8 cellular contexts compared by ENCODE assay signal in the genomic region with DNA sequence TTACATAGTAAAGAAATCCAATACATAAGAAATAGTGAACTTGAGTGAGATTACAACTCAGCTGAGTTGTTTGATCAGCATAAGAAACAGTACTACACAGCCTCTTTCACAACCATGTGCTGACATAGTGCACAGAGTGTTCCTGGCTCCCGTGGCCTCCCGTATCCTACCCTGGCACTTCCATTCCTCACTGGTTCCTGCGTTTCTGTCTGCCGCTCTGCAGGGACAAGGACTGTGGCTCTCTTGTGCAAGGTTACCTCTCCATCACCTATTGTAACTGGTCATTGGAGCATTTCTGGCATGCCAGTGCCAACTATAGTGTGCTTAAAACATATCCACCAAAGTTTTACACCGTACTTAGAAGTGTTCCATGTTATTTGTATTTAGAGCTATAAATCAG. TPM values are rescaled to one million over a fixed set of nuclear protein-coding genes. Genes with fewer than 3 reads are reported as not detected.
A peak's percentile ranks its signal among the peaks of the same experiment; 100 is the strongest.
DNase-seq lines count a peak whose midpoint lies in the region; ATAC-seq, FAIRE-seq and TF ChIP-seq lines count a peak whose summit lies in the region.

No MANE protein-coding gene starts in this region.

- CTCF ChIA-PET in K562 (lab: Yijun Ruan, JAX; ENCODE audit: low intra/inter-chr PET ratio), result interaction anchor here (0.9 to 1.4 kb wide), 5 partner anchors 53 to 805 kb away, joined by 3 to 13 read pairs (median 4); no protein-coding TSS in a partner anchor

- ATAC-seq in activated T-cell treated with anti-CD3 and anti-CD28 coated beads, Interleukin-2, amount 50 U/mL, for 4 hours, result no peak
- peak; percentile 54; the same call in 1 of the 3 replicates for ATAC-seq in K562

- H3K4me1 ChIP-seq in K562 (replicated peaks in 1 of 2; ENCODE audit: control insufficient read depth in 2 of 2, insufficient read depth in 2 of 2, low read length in 2 of 2), result no peaks in the 10 kb centered on the region
- peaks cover 22% of the 10 kb centered on the region for H3K4me1 ChIP-seq in keratinocyte (ENCODE audit: control insufficient read depth, extremely low read depth, insufficient read depth, low read length)
- peaks cover 0 to 22% (median 11%) of the 10 kb centered on the region in 4 donors for H3K4me1 ChIP-seq in tibial artery

- H3K9ac ChIP-seq in K562 (ENCODE audit: insufficient read depth in 1 of 2, low read depth in 2 of 2, low read length in 2 of 2) (no peak overlapping the region), keratinocyte (ENCODE audit: control insufficient read depth, extremely low read depth, insufficient read depth, low read length) (no peak overlapping the region)

- H3K27me3 ChIP-seq in K562 (ENCODE audit: control insufficient read depth in 2 of 2, insufficient read depth in 2 of 2, low read length in 2 of 2) (no peaks in the 10 kb centered on the region), keratinocyte (ENCODE audit: control insufficient read depth, extremely low read depth, insufficient read depth, low read length) (no peaks in the 10 kb centered on the region), tibial artery (no peaks in the 10 kb centered on the region)

- H2AFZ ChIP-seq in K562 (ENCODE audit: low read depth, low read length) (no peak overlapping the region; the same call in 1 of the 2 replicates), keratinocyte (ENCODE audit: control insufficient read depth, low read length) (peak overlapping the region; percentile 72)

- H3K79me2 ChIP-seq in K562 (ENCODE audit: control insufficient read depth, insufficient read depth, low read length), result no peaks in the 10 kb centered on the region
- H3K79me2 ChIP-seq in keratinocyte (ENCODE audit: control insufficient read depth, insufficient read depth, low read length), result no peaks in the 10 kb centered on the region

- no peaks in the 10 kb centered on the region for H3K9me1 ChIP-seq in K562 (ENCODE audit: control insufficient read depth, insufficient read depth, low read length)
- no peaks in the 10 kb centered on the region for H3K9me1 ChIP-seq in keratinocyte (ENCODE audit: control insufficient read depth, extremely low read depth, insufficient read depth, low read length)

- H3K9me3 Mint-ChIP-seq in activated T-cell treated with anti-CD3 and anti-CD28 coated beads, Interleukin-2, amount 50 U/mL, for 4 hours, result no peaks in the 10 kb centered on the region

- TF ChIP-seq CTCF in K562 (IDR thresholded peaks at IDR 0.05 in 2 of 3, conservative IDR thresholded peaks at IDR 0.05 in 1 of 3; ENCODE audit: insufficient read depth in 2 of 3, low read depth in 1 of 3, low read length in 3 of 3) (no peak), keratinocyte (optimal IDR thresholded peaks at IDR 0.05 in 1 of 3, IDR thresholded peaks at IDR 0.05 in 1 of 3, conservative IDR thresholded peaks at IDR 0.05 in 1 of 3; ENCODE audit: extremely low read depth in 1 of 3, insufficient read depth in 2 of 3, low read length in 3 of 3) (no peak), tibial artery (IDR thresholded peaks at IDR 0.05) (no peak)

- TF ChIP-seq EP300 in K562 (IDR thresholded peaks at IDR 0.05; ENCODE audit: low read length), result no peak

- TF ChIP-seq POLR2A in K562 (conservative IDR thresholded peaks at IDR 0.05), result no peak

- H3K27me3 Mint-ChIP-seq in activated T-cell treated with anti-CD3 and anti-CD28 coated beads, Interleukin-2, amount 50 U/mL, for 4 hours (ENCODE audit: low read depth), result no peaks in the 10 kb centered on the region

- H4K20me1 ChIP-seq in K562 (replicated peaks; ENCODE audit: control insufficient read depth, insufficient read depth, low read length) (no peaks in the 10 kb centered on the region), keratinocyte (ENCODE audit: control insufficient read depth, extremely low read depth, insufficient read depth, low read length) (no peaks in the 10 kb centered on the region)

- H3K4me3 ChIP-seq in K562 (no peak overlapping the region), keratinocyte (ENCODE audit: control insufficient read depth in 2 of 3, extremely low read depth in 1 of 3, insufficient read depth in 2 of 3, low read depth in 1 of 3, low read length in 3 of 3) (no peak overlapping the region), tibial artery (peak overlapping the region in 1 of 2 donors; percentile 11)

- H3K27ac ChIP-seq in K562 (ENCODE audit: extremely low read depth, low read depth, low read length) (no peak overlapping the region), keratinocyte (ENCODE audit: control insufficient read depth, insufficient read depth, low read length) (no peak overlapping the region), tibial artery (peak overlapping the region; percentile 48 to 62)

- POLR2A ChIA-PET in K562 (lab: Yijun Ruan, JAX), result interaction anchor here (0.6 to 1.1 kb wide), 3 partner anchors 8 to 641 kb away, joined by 3 to 4 read pairs (median 3); no protein-coding TSS in a partner anchor

- no TSS peak for BruUV-seq in K562 (replicated peaks; lab: Mats Ljungman, UMichigan)

- in situ Hi-C loops in K562 (cut with MboI), result loop anchor here (5.0 to 10.0 kb wide), 2 partner anchors 272 to 364 kb away; no protein-coding TSS in a partner anchor

- DNase-seq in activated T-cell treated with anti-CD3 and anti-CD28 coated beads, Interleukin-2, amount 50 U/mL, for 48 hours, result peak; percentile 23
- DNase-seq in activated T-cell treated with anti-CD3 and anti-CD28 coated beads, Interleukin-2, amount 50 U/mL, for 4 hours, result no peak
- DNase-seq in K562 (ENCODE audit: extremely low read depth in 1 of 4, low spot score in 3 of 4) (no peak), keratinocyte (ENCODE audit: low read depth, low spot score) (no peak), tibial artery (peak; percentile 51 to 83), putamen (ENCODE audit: low spot score) (no peak), MV-4-11 (lab: John Stamatoyannopoulos, UW) (no peak), NCI-H1105 treated with DMSO at 0.1 percent for 48 hours (lab: John Stamatoyannopoulos, UW) (no peak)

- no peak for FAIRE-seq in K562 (lab: Jason Lieb, UNC)
- peak; percentile 52 for FAIRE-seq in keratinocyte (lab: Jason Lieb, UNC)

- no peaks in the 10 kb centered on the region for H3K9me3 ChIP-seq in K562 (replicated peaks; ENCODE audit: control insufficient read depth, insufficient read depth, low read depth, low read length)
- H3K9me3 ChIP-seq in keratinocyte (ENCODE audit: control insufficient read depth, low read depth, low read length), result no peaks in the 10 kb centered on the region
- no peaks in the 10 kb centered on the region for H3K9me3 ChIP-seq in tibial artery

- H3K4me2 ChIP-seq in K562 (ENCODE audit: insufficient read depth, low read length), result no peak overlapping the region
- H3K4me2 ChIP-seq in keratinocyte (ENCODE audit: control insufficient read depth, extremely low read depth, insufficient read depth, low read depth, low read length), result no peak overlapping the region

- WGBS in K562 (ENCODE audit: insufficient coverage, low coverage, missing lambda C conversion rate), result 19% methylated on average over 5 of the region's 5 CpGs

- dilution Hi-C loops in keratinocyte (cut with MboI; ENCODE audit: extremely low pct_ligation_motif_present, low sequenced_read_pairs), result no loop called here

- TF ChIP-seq RAD21 in K562 (CRISPR knock-in tag; conservative IDR thresholded peaks at IDR 0.05 in 1 of 2, IDR thresholded peaks at IDR 0.05 in 1 of 2), result peak in 1 of 2 experiments; percentile 1; a peak in 1 of 4 replicates

- H3K36me3 ChIP-seq in K562 (ENCODE audit: control insufficient read depth, insufficient read depth, low read length), result no peaks in the 10 kb centered on the region
- H3K36me3 ChIP-seq in keratinocyte (ENCODE audit: control insufficient read depth in 2 of 2, extremely low read depth in 1 of 2, insufficient read depth in 2 of 2, low read length in 2 of 2), result no peaks in the 10 kb centered on the region
- H3K36me3 ChIP-seq in tibial artery, result no peaks in the 10 kb centered on the region

- no peaks in the 10 kb centered on the region for H3K36me3 Mint-ChIP-seq in activated T-cell treated with anti-CD3 and anti-CD28 coated beads, Interleukin-2, amount 50 U/mL, for 4 hours (ENCODE audit: insufficient read depth)

- intact Hi-C loops in K562 (cut with micrococcal nuclease), result loop anchor here (2.0 to 5.0 kb wide), 3 partner anchors 159 to 364 kb away; no protein-coding TSS in a partner anchor
- intact Hi-C loops in tibial artery (cut with DNase I; ENCODE audit: low total_unique reads), result loop anchor here (5.0 to 10.0 kb wide), 2 partner anchors 274 to 342 kb away; no protein-coding TSS in a partner anchor

- H3K4me3 Mint-ChIP-seq in activated T-cell treated with anti-CD3 and anti-CD28 coated beads, Interleukin-2, amount 50 U/mL, for 4 hours, result no peak overlapping the region

- H3K4me1 Mint-ChIP-seq in activated T-cell treated with anti-CD3 and anti-CD28 coated beads, Interleukin-2, amount 50 U/mL, for 4 hours (ENCODE audit: low read depth), result peaks cover 41% of the 10 kb centered on the region

RNA-seq across cellular contexts. Expression of a gene that starts 46.3 kb away (rescaled TPM):
- 10 to 100 TPM; 57.1 to 78.2 (median 71.2) TPM for total RNA-seq in activated T-cell treated with anti-CD3 and anti-CD28 coated beads, Interleukin-2, amount 50 U/mL, for 4 hours
- total RNA-seq in K562 (2011; cell fraction: chromatin; rRNA removed; ENCODE audit: low replicate concordance), result 2.8 and 3.6 TPM in 2 replicates
- 2.3 and 3.0 TPM in 2 replicates for total RNA-seq in K562 (2011; cell fraction: nucleolus; rRNA removed)
- 2.9 and 4.0 TPM in 2 replicates for total RNA-seq in K562 (2011; cell fraction: nucleoplasm; rRNA removed)
- total RNA-seq in K562 (2014; rRNA removed), result 1.6 and 4.4 TPM in 2 replicates
- 2.5 and 2.7 TPM in 2 replicates for total RNA-seq in K562 (2014; rRNA removed; fragmentation: Illumina TruSeq; extraction: Trizol)
- 4.7 and 6.1 TPM in 2 replicates for total RNA-seq in K562 (2015; rRNA removed; fragmentation: Illumina TruSeq; extraction: Trizol)
- 7.2 and 7.4 TPM in 2 replicates for total RNA-seq in K562 (2021)
- 0.35 and 1.2 TPM in 2 replicates for polyA plus RNA-seq in K562 (2011; rRNA removed)
- polyA plus RNA-seq in K562 (2011; cell fraction: cytosol; rRNA removed), result 0.13 and 3.5 TPM in 2 replicates
- 0.24 and 3.2 TPM in 2 replicates for polyA plus RNA-seq in K562 (2011; cell fraction: nucleus; rRNA removed)
- 21.8 and 40.0 TPM in 2 replicates for polyA plus RNA-seq in K562 (2012)
- 9.3 and 9.6 TPM in 2 replicates for polyA plus RNA-seq in K562 (2014; fragmentation: Illumina TruSeq; extraction: Trizol)
- 1 to 10 TPM; 1.2 to 1.5 TPM for polyA plus RNA-seq in K562 (2014; fragmentation: Nextera tagmentation; extraction: Ambion mirVana)
- polyA plus RNA-seq in K562 (2014; rRNA removed), result 6.6 and 8.6 TPM in 2 replicates
- polyA minus RNA-seq in K562 (2011; rRNA and poly(A)+ RNA removed), result 0.09 and 1.3 TPM in 2 replicates
- polyA minus RNA-seq in K562 (2011; cell fraction: cytosol; rRNA and poly(A)+ RNA removed), result 1.1 TPM in 1 of 2 replicates, not detected in the other
- 0.54 TPM in 1 of 2 replicates, not detected in the other for polyA minus RNA-seq in K562 (2011; cell fraction: nucleus; rRNA and poly(A)+ RNA removed)
- polyA plus RNA-seq in keratinocyte, result 3.1 to 3.7 TPM (median 3.2 TPM) in 3 replicates
- 2.0 TPM for polyA plus RNA-seq in keratinocyte (2011; ENCODE audit: low read depth)
- polyA plus RNA-seq in keratinocyte (2011; cell fraction: cytosol; rRNA removed), result 2.4 and 4.7 TPM in 2 replicates
- 7.8 and 13.8 TPM in 2 replicates for polyA plus RNA-seq in keratinocyte (2011; cell fraction: nucleus; rRNA removed)
- polyA plus RNA-seq in keratinocyte (2012; ENCODE audit: low replicate concordance), result 5.1 and 8.0 TPM in 2 replicates
- polyA minus RNA-seq in keratinocyte, result 2.9 to 5.0 TPM (median 4.4 TPM) in 3 replicates
- polyA minus RNA-seq in keratinocyte (2011; cell fraction: cytosol; rRNA and poly(A)+ RNA removed), result 2.1 TPM
- polyA minus RNA-seq in keratinocyte (2011; cell fraction: nucleus; rRNA and poly(A)+ RNA removed), result 3.2 and 4.5 TPM in 2 replicates

RNA-seq across cellular contexts. Expression of a gene that starts 46.7 kb away (rescaled TPM):
- 10 to 100 TPM; 27.8 to 39.7 (median 30.4) TPM for total RNA-seq in activated T-cell treated with anti-CD3 and anti-CD28 coated beads, Interleukin-2, amount 50 U/mL, for 4 hours
- total RNA-seq in K562 (2011; cell fraction: chromatin; rRNA removed; ENCODE audit: low replicate concordance), result 4.4 and 5.8 TPM in 2 replicates
- 3.9 and 5.0 TPM in 2 replicates for total RNA-seq in K562 (2011; cell fraction: nucleolus; rRNA removed)
- 4.5 and 5.2 TPM in 2 replicates for total RNA-seq in K562 (2011; cell fraction: nucleoplasm; rRNA removed)
- total RNA-seq in K562 (2014; rRNA removed) (3.6 and 3.8 TPM in 2 replicates), K562 (2014; rRNA removed; fragmentation: Illumina TruSeq; extraction: Trizol) (3.6 and 4.7 TPM in 2 replicates), K562 (2015; rRNA removed; fragmentation: Illumina TruSeq; extraction: Trizol) (7.9 and 8.1 TPM in 2 replicates), K562 (2021) (3.5 and 3.7 TPM in 2 replicates)
- polyA plus RNA-seq in K562 (2011; rRNA removed) (0.38 and 8.3 TPM in 2 replicates), K562 (2014; fragmentation: Illumina TruSeq; extraction: Trizol) (4.5 and 4.6 TPM in 2 replicates), K562 (2014; fragmentation: Nextera tagmentation; extraction: Ambion mirVana) (1 to 10 TPM; 2.0 to 4.1 TPM), K562 (2014; rRNA removed) (2.5 and 3.8 TPM in 2 replicates), keratinocyte (50.7 to 76.5 TPM (median 71.3 TPM) in 3 replicates)
- 0.18 and 2.8 TPM in 2 replicates for polyA plus RNA-seq in K562 (2011; cell fraction: cytosol; rRNA removed)
- 0.39 and 6.3 TPM in 2 replicates for polyA plus RNA-seq in K562 (2011; cell fraction: nucleus; rRNA removed)
- 11.9 and 24.7 TPM in 2 replicates for polyA plus RNA-seq in K562 (2012)
- 0.45 and 7.9 TPM in 2 replicates for polyA minus RNA-seq in K562 (2011; rRNA and poly(A)+ RNA removed)
- 4.2 TPM in 1 of 2 replicates, not detected in the other for polyA minus RNA-seq in K562 (2011; cell fraction: cytosol; rRNA and poly(A)+ RNA removed)
- polyA minus RNA-seq in K562 (2011; cell fraction: nucleus; rRNA and poly(A)+ RNA removed), result 0.22 and 2.6 TPM in 2 replicates
- polyA plus RNA-seq in keratinocyte (2011; ENCODE audit: low read depth), result 8.3 TPM
- 29.4 and 57.4 TPM in 2 replicates for polyA plus RNA-seq in keratinocyte (2011; cell fraction: cytosol; rRNA removed)
- polyA plus RNA-seq in keratinocyte (2011; cell fraction: nucleus; rRNA removed), result 135 and 145 TPM in 2 replicates
- polyA plus RNA-seq in keratinocyte (2012; ENCODE audit: low replicate concordance), result 12.8 and 59.8 TPM in 2 replicates
- polyA minus RNA-seq in keratinocyte, result 33.5 to 51.5 TPM (median 39.6 TPM) in 3 replicates
- 30.3 TPM for polyA minus RNA-seq in keratinocyte (2011; cell fraction: cytosol; rRNA and poly(A)+ RNA removed)
- 45.1 and 74.9 TPM in 2 replicates for polyA minus RNA-seq in keratinocyte (2011; cell fraction: nucleus; rRNA and poly(A)+ RNA removed)

Comparison
In these comparisons a context has a peak if more than half of its experiments do, and no peak if none do; other contexts are left out.
1. DNase-seq: peak in activated T-cell treated with anti-CD3 and anti-CD28 coated beads, Interleukin-2, amount 50 U/mL, for 48 hours (2 of 2) and tibial artery (2 of 2); none in activated T-cell treated with anti-CD3 and anti-CD28 coated beads, Interleukin-2, amount 50 U/mL, for 4 hours (single experiment), K562 (0 of 4), keratinocyte (single experiment), putamen (single experiment), MV-4-11 (single experiment) and NCI-H1105 treated with DMSO at 0.1 percent for 48 hours (single experiment).
2. H3K27ac ChIP-seq: peak in tibial artery (2 of 2); none in K562 (single experiment) and keratinocyte (single experiment).
3. RNA of a gene that starts 46.3 kb away (total RNA-seq): 57.1 to 78.2 TPM in activated T-cell treated with anti-CD3 and anti-CD28 coated beads, Interleukin-2, amount 50 U/mL, for 4 hours; 1.6 to 7.4 TPM in K562; every median in the first group is over 4 times any median in the second.